Comparison of ENCODE assay signal across 16 cellular contexts in genomic region chr2:20935168-20935567, GRCh38.
DNase-seq lines count a peak whose midpoint lies in the region; TF ChIP-seq lines count a peak whose summit lies in the region.
"Had no signal": no experiment of that assay in that cellular context is flagged by ENCODE, and none has a peak within 500 bp of the region (broad histone marks: within the 10 kb centered on the region; RNA-seq: fewer than 3 reads in every experiment).

No MANE protein-coding gene starts in this region.

- no peaks in the 10 kb centered on the region for H3K9me3 ChIP-seq in HEK293 (ENCODE audit: control insufficient read depth, insufficient read depth, low read depth, low read length)
- H3K9me3 ChIP-seq in stomach = no peaks in the 10 kb centered on the region

- no peaks in the 10 kb centered on the region for H3K36me3 ChIP-seq in HEK293 (ENCODE audit: control insufficient read depth in 2 of 2, insufficient read depth in 1 of 2, low read length in 2 of 2)
- no peaks in the 10 kb centered on the region for H3K36me3 ChIP-seq in stomach

- TF ChIP-seq EP300 in stomach (IDR thresholded peaks at IDR 0.05) = no peak

- H3K27ac ChIP-seq in HEK293 (ENCODE audit: extremely low read depth, low read depth, low read length) (no peak overlapping the region; the same call in 1 of the 2 replicates), stomach (peak overlapping the region in 2 of 5 donors; percentile 4 to 48)

- CTCF ChIA-PET in HEK293 (lab: Yijun Ruan, JAX) = no interaction called here

- POLR2A ChIA-PET in HEK293 (lab: Yijun Ruan, JAX) = no interaction called here

- DNase-seq in SW480 (ENCODE audit: low spot score) = peak; percentile 49
- DNase-seq in mesenteric fat pad (ENCODE audit: low spot score) = peak; percentile 60
- peak; percentile 49 for DNase-seq in stomach
- no peak for DNase-seq in CD1c-positive myeloid dendritic cell (ENCODE audit: extremely low spot score)
- DNase-seq in HK-2 (ENCODE audit: unreplicated experiment) = no peak
- DNase-seq in activated naive CD4-positive, alpha-beta T cell (lab: John Stamatoyannopoulos, UW) = no peak
- DNase-seq: C1 segment of cervical spinal cord; CD4-positive, CD25-positive, alpha-beta regulatory T cell; CD8-positive, alpha-beta T cell; DMS53; DMS79 treated with DMSO at 0.1 percent for 48 hours; GF-D8; H9; HFFc6 had no signal

- TF ChIP-seq CTCF in HEK293 (tag by site-specific recombination; IDR thresholded peaks at IDR 0.05) (no peak), stomach (IDR thresholded peaks at IDR 0.05) (no peak)

- intact Hi-C loops in stomach (cut with DNase I; ENCODE audit: low total_unique reads) = no loop called here

- H3K4me3 ChIP-seq in HEK293 (ENCODE audit: low read depth, low read length) = no peak overlapping the region
- no peak overlapping the region for H3K4me3 ChIP-seq in stomach
- H3K4me3 ChIP-seq: GM23338 had no signal

- no peak for TF ChIP-seq POLR2A in stomach (IDR thresholded peaks at IDR 0.05)

- no peaks in the 10 kb centered on the region for H3K27me3 ChIP-seq in stomach

- WGBS in stomach, 5 donors = 21 to 50% (median 46%) methylated on average over 6 of the region's 6 CpGs

- H3K4me1 ChIP-seq in HEK293 (ENCODE audit: control insufficient read depth, insufficient read depth, low read length) (peaks cover 5% of the 10 kb centered on the region), stomach (peaks cover 7 to 28% (median 14%) of the 10 kb centered on the region in 4 donors)

TF ChIP-seq in HEK293, 187 proteins besides CTCF, POLR2A, EP300 and RAD21:
- TF ChIP-seq YY1 (tag by site-specific recombination; IDR thresholded peaks at IDR 0.05) = no peak
- TF ChIP-seq ZNF645 (tag by site-specific recombination; IDR thresholded peaks at IDR 0.05) = no peak
- TF ChIP-seq PRDM4 (tag by site-specific recombination; IDR thresholded peaks at IDR 0.05) = no peak
- no peak for TF ChIP-seq ZNF610 (tag by site-specific recombination; IDR thresholded peaks at IDR 0.05; ENCODE audit: borderline replicate concordance)
- TF ChIP-seq ZNF513 (tag by site-specific recombination; IDR thresholded peaks at IDR 0.05) = no peak
- TF ChIP-seq ZXDB (tag by site-specific recombination; IDR thresholded peaks at IDR 0.05) = 0 out of 2 replicates have a peak, but pooled peaks have one; percentile 38
TF ChIP-seq in HEK293: peak in this region for 1.

Comparison
In these comparisons a context has a peak if more than half of its experiments do, and no peak if none do; other contexts are left out.
1. DNase-seq: peak in SW480 (single experiment), mesenteric fat pad (single experiment) and stomach (single experiment); none in CD1c-positive myeloid dendritic cell (single experiment), HK-2 (single experiment) and activated naive CD4-positive, alpha-beta T cell (0 of 4).